Comparison of ENCODE assay signal across 8 cellular contexts in genomic region chr1:121397101-121397500, GRCh38.
DNase-seq lines count a peak whose midpoint lies in the region; FAIRE-seq and TF ChIP-seq lines count a peak whose summit lies in the region.
"Not testable (repeated sequence)": the region's sequence is repeated elsewhere in the genome, so short reads cannot be mapped to it uniquely, and the experiment has no call there.

No MANE protein-coding gene starts in this region.

- dilution Hi-C loops in endothelial cell of umbilical vein (cut with MboI; ENCODE audit: extremely low pct_ligation_motif_present, low sequenced_read_pairs), result not testable (repeated sequence)

- TSS peak; percentile 5 for BruUV-seq in endothelial cell of umbilical vein (replicated peaks; lab: Mats Ljungman, UMichigan)

- H3K27ac Mint-ChIP-seq in CD14-positive monocyte (peak overlapping the region in 2 of 7 donors; percentile 56 to 82), IgD-negative memory B cell (peak overlapping the region in 1 of 3 donors; percentile 27)
- H3K27ac Mint-ChIP-seq in osteocyte (ENCODE audit: unreplicated experiment), result not testable (repeated sequence)

- not testable (repeated sequence) for H3K27ac ChIP-seq in ascending aorta; endothelial cell of umbilical vein (ENCODE audit: insufficient read depth, low read depth, low read length); suprapubic skin

- H3K4me3 Mint-ChIP-seq in CD14-positive monocyte (peak overlapping the region; percentile 96 to 98), IgD-negative memory B cell (peak overlapping the region; percentile 82 to 96 (median 88)), osteocyte (ENCODE audit: unreplicated experiment) (peak overlapping the region; percentile 84)

- H3K79me2 ChIP-seq in endothelial cell of umbilical vein (ENCODE audit: control insufficient read depth, insufficient read depth, low read length), result not testable (repeated sequence)

- peak overlapping the region; percentile 60 for H3K4me3 ChIP-seq in WI38 (ENCODE audit: low read depth, low read length)
- peak overlapping the region; percentile 64 to 68 for H3K4me3 ChIP-seq in ascending aorta
- not testable (repeated sequence) for H3K4me3 ChIP-seq in endothelial cell of umbilical vein (replicated peaks in 1 of 3; ENCODE audit: insufficient read depth in 1 of 3, low read depth in 1 of 3, low read length in 3 of 3)
- H3K4me3 ChIP-seq in suprapubic skin, result peak overlapping the region; percentile 66

- TF ChIP-seq POLR2A in endothelial cell of umbilical vein (IDR thresholded peaks at IDR 0.05; ENCODE audit: low read depth, low read length); suprapubic skin (IDR thresholded peaks at IDR 0.05): not testable (repeated sequence)

- H3K27me3 Mint-ChIP-seq in CD14-positive monocyte (ENCODE audit: low read depth in 3 of 3), result peaks cover 14 to 30% (median 22%) of the 10 kb centered on the region in 3 donors
- H3K27me3 Mint-ChIP-seq in IgD-negative memory B cell; osteocyte (ENCODE audit: unreplicated experiment): not testable (repeated sequence)

- WGBS in suprapubic skin, result no CpG with 5 or more reads among the region's 22 CpGs

- H3K4me2 ChIP-seq in endothelial cell of umbilical vein (ENCODE audit: insufficient read depth, low read length), result not testable (repeated sequence)

- not testable (repeated sequence) for TF ChIP-seq CTCF in CD14-positive monocyte (IDR thresholded peaks at IDR 0.05); WI38 (IDR thresholded peaks at IDR 0.05; ENCODE audit: low read depth, low read length); ascending aorta (IDR thresholded peaks at IDR 0.05); endothelial cell of umbilical vein (IDR thresholded peaks at IDR 0.05; ENCODE audit: extremely low read depth in 1 of 2, insufficient read depth in 1 of 2, low read depth in 1 of 2, low read length in 2 of 2); osteocyte (IDR thresholded peaks at IDR 0.05); suprapubic skin (IDR thresholded peaks at IDR 0.05)

- H3K27me3 ChIP-seq in ascending aorta; endothelial cell of umbilical vein (ENCODE audit: control insufficient read depth in 2 of 2, insufficient read depth in 2 of 2, low read length in 2 of 2); suprapubic skin: not testable (repeated sequence)

- not testable (repeated sequence) for H2AFZ ChIP-seq in endothelial cell of umbilical vein (ENCODE audit: low read depth, low read length)

- CTCF ChIA-PET in endothelial cell of umbilical vein (lab: Charles Lee), result not testable (repeated sequence)

- H3K36me3 ChIP-seq in ascending aorta; endothelial cell of umbilical vein (ENCODE audit: control insufficient read depth in 2 of 2, extremely low read depth in 1 of 2, insufficient read depth in 2 of 2, low read length in 2 of 2); suprapubic skin: not testable (repeated sequence)

- POLR2A ChIA-PET in endothelial cell of umbilical vein (lab: Charles Lee), result not testable (repeated sequence)

- H3K4me1 Mint-ChIP-seq in CD14-positive monocyte; osteocyte (ENCODE audit: unreplicated experiment): not testable (repeated sequence)
- H3K4me1 Mint-ChIP-seq in IgD-negative memory B cell, result peaks cover 3 to 12% (median 4%) of the 10 kb centered on the region in 3 donors

- FAIRE-seq in endothelial cell of umbilical vein (lab: Jason Lieb, UNC), result not testable (repeated sequence)

- DNase-seq in CD14-positive monocyte (ENCODE audit: low spot score); ascending aorta (ENCODE audit: low spot score in 2 of 2); endothelial cell of umbilical vein (ENCODE audit: low read depth, low spot score); osteocyte (ENCODE audit: extremely low spot score, unreplicated experiment); suprapubic skin (ENCODE audit: low spot score in 2 of 2): not testable (repeated sequence)
- peak; percentile 0 for DNase-seq in inferior parietal cortex (ENCODE audit: extremely low spot score)

- not testable (repeated sequence) for H4K20me1 ChIP-seq in endothelial cell of umbilical vein (replicated peaks; ENCODE audit: control insufficient read depth, extremely low read depth, insufficient read depth, low read length)

- not testable (repeated sequence) for TF ChIP-seq EP300 in suprapubic skin (IDR thresholded peaks at IDR 0.05)

- H3K9ac ChIP-seq in endothelial cell of umbilical vein (replicated peaks; ENCODE audit: extremely low read depth, insufficient read depth, low read length), result not testable (repeated sequence)

- not testable (repeated sequence) for H3K9me1 ChIP-seq in endothelial cell of umbilical vein (replicated peaks; ENCODE audit: control insufficient read depth, extremely low read depth, insufficient read depth, low read length)

- H3K36me3 Mint-ChIP-seq in CD14-positive monocyte, result peaks cover 9 to 17% of the 10 kb centered on the region in 2 donors
- H3K36me3 Mint-ChIP-seq in IgD-negative memory B cell, result not testable (repeated sequence)
- H3K36me3 Mint-ChIP-seq in osteocyte (ENCODE audit: unreplicated experiment), result peaks cover 14% of the 10 kb centered on the region

- H3K9me3 Mint-ChIP-seq in CD14-positive monocyte (peaks cover 14 to 36% (median 27%) of the 10 kb centered on the region in 7 donors), IgD-negative memory B cell (peaks cover 8 to 14% (median 11%) of the 10 kb centered on the region in 3 donors), osteocyte (ENCODE audit: unreplicated experiment) (peaks cover 15% of the 10 kb centered on the region)

- not testable (repeated sequence) for H3K4me1 ChIP-seq in ascending aorta; endothelial cell of umbilical vein (ENCODE audit: control insufficient read depth, extremely low read depth, insufficient read depth, low read length); suprapubic skin

- intact Hi-C loops in CD14-positive monocyte (cut with micrococcal nuclease); ascending aorta (cut with DNase I); endothelial cell of umbilical vein (cut with micrococcal nuclease): not testable (repeated sequence)

- H3K9me3 ChIP-seq in ascending aorta, result peaks cover 0 to 12% of the 10 kb centered on the region in 2 donors
- H3K9me3 ChIP-seq in endothelial cell of umbilical vein (replicated peaks; ENCODE audit: control insufficient read depth, insufficient read depth, low read length); suprapubic skin: not testable (repeated sequence)
